In the genomic region with DNA sequence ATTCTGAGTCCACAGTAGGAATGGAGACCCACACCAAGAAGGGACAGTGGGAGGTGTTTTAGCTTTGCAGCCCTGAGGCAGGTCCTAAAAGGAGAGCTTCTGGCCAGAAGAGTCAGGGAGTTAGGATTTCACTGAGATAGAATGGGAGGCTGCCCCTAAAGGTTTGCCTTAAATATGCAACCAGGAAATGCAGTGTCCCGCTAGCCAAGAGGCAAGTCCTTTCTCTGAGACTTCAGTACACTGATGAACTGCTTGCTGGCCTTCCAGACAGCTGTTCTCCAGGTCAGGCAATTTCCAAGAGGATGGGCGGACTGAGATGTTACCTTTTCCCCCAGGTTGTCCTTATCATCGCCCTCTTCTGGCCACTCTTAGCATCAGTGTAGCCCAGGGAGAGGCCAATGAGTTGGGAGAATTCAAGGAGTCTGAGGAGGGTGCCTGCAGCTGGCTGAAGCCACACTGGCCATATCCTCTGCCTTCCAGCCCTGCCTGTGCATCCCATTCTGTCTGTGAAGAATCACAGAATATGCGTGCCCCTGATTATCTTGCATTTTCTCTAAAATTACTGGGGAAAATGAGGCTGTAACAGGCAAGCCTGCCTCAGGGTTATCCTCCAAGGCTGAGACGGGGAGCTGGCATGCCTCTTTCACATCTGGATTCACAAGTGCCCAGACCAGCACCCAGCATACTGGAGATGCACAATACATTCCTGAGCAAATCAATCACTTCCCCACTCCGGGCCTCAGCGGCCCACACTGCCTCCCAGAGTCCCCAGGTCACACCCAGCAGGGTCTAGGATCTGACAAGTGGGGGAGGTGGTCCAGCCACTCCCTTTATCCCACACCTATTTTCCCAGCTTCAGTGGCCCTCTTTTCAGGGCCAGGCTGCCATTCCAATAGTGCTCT, we compare ENCODE assay signal across 8 cellular contexts. TPM values are rescaled to one million over a fixed set of nuclear protein-coding genes. Genes with fewer than 3 reads are reported as not detected.
DNase-seq lines count a peak whose midpoint lies in the region; ATAC-seq and TF ChIP-seq lines count a peak whose summit lies in the region.

No MANE protein-coding gene starts in this region.

- peak; percentile 24 for ATAC-seq in foreskin keratinocyte
- no peak for ATAC-seq in GM19324 (IDR thresholded peaks at IDR 0.05; ENCODE audit: low FRiP score, unreplicated experiment)

- DNase-seq in NCI-H524 (lab: John Stamatoyannopoulos, UW): peak; percentile 23 to 31
- DNase-seq in NCI-H524 treated with DMSO at 0.1 percent for 48 hours (lab: John Stamatoyannopoulos, UW): no peak
- DNase-seq in HFFc6: peak; percentile 13
- peak; percentile 32 to 60 for DNase-seq in foreskin keratinocyte
- DNase-seq in renal cortical epithelial cell (ENCODE audit: low read depth): peak; percentile 33
- no peak for DNase-seq in NCI-H128 (lab: John Stamatoyannopoulos, UW; ENCODE audit: unreplicated experiment)

- H3K27me3 Mint-ChIP-seq in HFFc6 (ENCODE audit: insufficient read depth): peaks cover 8% of the 10 kb centered on the region

- H3K4me1 Mint-ChIP-seq in HFFc6 (ENCODE audit: low read depth): peaks cover 51% of the 10 kb centered on the region

- H4K20me1 ChIP-seq in SU-DHL-6 (ENCODE audit: low read depth, low read length): no peaks in the 10 kb centered on the region

- no peak overlapping the region for H3K9ac ChIP-seq in SU-DHL-6 (ENCODE audit: low read length)

- peaks cover 9% of the 10 kb centered on the region for H3F3A ChIP-seq in SU-DHL-6 (ENCODE audit: insufficient read depth)

- H2AFZ ChIP-seq in SU-DHL-6 (ENCODE audit: low read depth, low read length, severe bottlenecking): no peak overlapping the region

- H3K4me3 Mint-ChIP-seq in HFFc6: no peak overlapping the region

- no peaks in the 10 kb centered on the region for H3K36me3 Mint-ChIP-seq in HFFc6 (ENCODE audit: low read depth)

- no peaks in the 10 kb centered on the region for H3K9me3 ChIP-seq in SU-DHL-6 (ENCODE audit: insufficient read depth, low read length)

- no peaks in the 10 kb centered on the region for H3K79me2 ChIP-seq in SU-DHL-6 (ENCODE audit: insufficient read depth, low read length)

- H3K27ac Mint-ChIP-seq in HFFc6: no peak overlapping the region; the same call in 1 of the 2 replicates

- H3K4me3 ChIP-seq in SU-DHL-6 (ENCODE audit: insufficient read depth, low read length, poor library complexity, severe bottlenecking): no peak overlapping the region

- H3K4me2 ChIP-seq in SU-DHL-6 (ENCODE audit: low read depth, low read length, poor library complexity, severe bottlenecking): no peak overlapping the region

- TF ChIP-seq CTCF in HFFc6 (IDR thresholded peaks at IDR 0.05) (peak; percentile 77), SU-DHL-6 (IDR thresholded peaks at IDR 0.05; ENCODE audit: insufficient read depth, low read length, poor library complexity, severe bottlenecking) (peak; percentile 38), foreskin keratinocyte (conservative IDR thresholded peaks at IDR 0.05) (peak; percentile 69)

- no peaks in the 10 kb centered on the region for H3K9me2 ChIP-seq in SU-DHL-6 (replicated peaks; ENCODE audit: insufficient read depth, low read length)

- no peaks in the 10 kb centered on the region for H3K36me3 ChIP-seq in SU-DHL-6 (ENCODE audit: low read length)

- 0 out of 2 replicates have a peak, but pooled peaks cover 2% of the 10 kb centered on the region for H3K27me3 ChIP-seq in SU-DHL-6 (ENCODE audit: low read length)
- H3K27me3 ChIP-seq in foreskin keratinocyte: peaks cover 14% of the 10 kb centered on the region

- no peak overlapping the region for H3K27ac ChIP-seq in SU-DHL-6 (ENCODE audit: low read depth, low read length)
- H3K27ac ChIP-seq in foreskin keratinocyte: no peak overlapping the region

- H3K9me3 Mint-ChIP-seq in HFFc6: no peaks in the 10 kb centered on the region

- H3K4me1 ChIP-seq in foreskin keratinocyte: peaks cover 14% of the 10 kb centered on the region

RNA-seq across cellular contexts. Expression of gene TLL2, which starts 2.4 kb away (rescaled TPM):
- total RNA-seq in HFFc6 (2021; fragmentation: NEBNext Ultra II Directional; extraction: Animal tissue kit (Norgen Biotek cat#: 25700)): under 1 TPM; 0.08 to 0.45 (median 0.24) TPM
- total RNA-seq in foreskin keratinocyte (0.54 and 0.60 TPM in 2 replicates), renal cortical epithelial cell (14.1 and 21.4 TPM in 2 replicates)
- polyA plus RNA-seq in foreskin keratinocyte: 0.57 and 0.69 TPM in 2 replicates

Comparison
In these comparisons a context has a peak if more than half of its experiments do, and no peak if none do; other contexts are left out.
1. DNase-seq: peak in NCI-H524 (2 of 2), HFFc6 (single experiment), foreskin keratinocyte (2 of 2) and renal cortical epithelial cell (single experiment); none in NCI-H524 treated with DMSO at 0.1 percent for 48 hours (single experiment) and NCI-H128 (single experiment).
2. Peak in every context shown above with its lines, with median percentiles within 50 percentile points of each other: CTCF ChIP-seq.